ENCODE assay signal across 17 cellular contexts in the genomic region with DNA sequence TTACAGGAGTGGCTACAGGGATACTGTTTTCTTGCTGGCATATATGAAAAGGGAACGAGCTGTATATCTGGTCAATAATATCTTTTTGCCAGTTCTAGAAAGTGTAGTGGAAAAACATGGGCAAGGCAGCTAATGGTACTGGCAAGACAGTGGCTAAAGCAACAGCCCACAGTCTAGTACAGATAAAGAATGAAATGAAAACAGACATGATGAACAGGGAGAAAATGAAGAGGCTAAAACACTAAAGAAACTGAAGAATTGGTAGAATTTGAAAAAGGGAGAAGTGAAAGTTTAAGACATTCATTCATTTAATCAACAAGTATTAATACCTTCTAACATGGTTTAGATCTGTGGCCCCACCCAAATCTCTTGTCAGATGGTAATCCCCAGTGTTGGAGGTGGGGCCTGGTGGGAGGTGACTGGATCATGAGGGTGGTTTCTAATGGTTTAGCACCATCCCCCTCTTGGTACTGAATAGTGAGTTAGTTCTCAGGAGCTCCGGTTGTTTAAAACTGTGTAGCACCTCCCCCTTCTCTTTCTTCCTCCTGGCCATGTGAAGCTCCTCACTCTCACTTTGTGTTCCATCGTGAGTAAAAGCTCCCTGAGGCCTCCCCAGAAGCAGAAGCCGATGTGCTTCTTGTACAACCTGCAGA.
"Had no signal": no experiment of that assay in that cellular context is flagged by ENCODE, and none has a peak within 500 bp of the region (broad histone marks: within the 10 kb centered on the region; RNA-seq: fewer than 3 reads in every experiment).

No MANE protein-coding gene starts in this region.

- H3K27ac ChIP-seq: cardiac muscle cell, dorsolateral prefrontal cortex, skin epidermis, suprapubic skin had no signal

- H3K36me3 ChIP-seq: cardiac muscle cell, suprapubic skin had no signal

- H3K9me3 ChIP-seq: suprapubic skin had no signal

- H3K4me3 ChIP-seq: cardiac muscle cell, dorsolateral prefrontal cortex, skin epidermis, suprapubic skin had no signal

- H3K36me3 Mint-ChIP-seq: activated CD4-positive, alpha-beta memory T cell treated with anti-CD3 and anti-CD28 coated beads for 36 hours; activated naive CD4-positive, alpha-beta T cell treated with anti-CD3 and anti-CD28 coated beads, Interleukin-2, amount 50 U/mL, for 72 hours; mesothelial cell of epicardium; type B pancreatic cell had no signal

- ATAC-seq: esophagus mucosa, right cardiac atrium had no signal

- DNase-seq: activated CD4-positive, alpha-beta memory T cell treated with anti-CD3 and anti-CD28 coated beads for 36 hours; activated gamma-delta T cell; activated T-cell treated with anti-CD3 and anti-CD28 coated beads, Interleukin-2, amount 50 U/mL, for 48 hours; dorsolateral prefrontal cortex; endodermal cell; hypothalamus; right cardiac atrium; stimulated activated CD4-positive, alpha-beta T cell treated with anti-CD3 and anti-CD28 coated beads, Interleukin-4, amount 100 ng/mL, for 24 hours; stimulated activated naive CD4-positive, alpha-beta T cell treated with Interleukin-2 at 50 U/mL for 16 hours had no signal

- H3K27ac Mint-ChIP-seq: activated CD4-positive, alpha-beta memory T cell treated with anti-CD3 and anti-CD28 coated beads for 36 hours; activated naive CD4-positive, alpha-beta T cell treated with anti-CD3 and anti-CD28 coated beads, Interleukin-2, amount 50 U/mL, for 72 hours; endodermal cell; mesothelial cell of epicardium; progenitor cell of endocrine pancreas; type B pancreatic cell had no signal

- H3K27me3 ChIP-seq: cardiac muscle cell, dorsolateral prefrontal cortex, suprapubic skin had no signal

- H3K9me3 Mint-ChIP-seq: activated CD4-positive, alpha-beta memory T cell treated with anti-CD3 and anti-CD28 coated beads for 36 hours; activated naive CD4-positive, alpha-beta T cell treated with anti-CD3 and anti-CD28 coated beads, Interleukin-2, amount 50 U/mL, for 72 hours; endodermal cell had no signal

- H3K4me1 ChIP-seq: suprapubic skin had no signal

- H3K4me1 Mint-ChIP-seq: mesothelial cell of epicardium had no signal

- H3K4me3 Mint-ChIP-seq: activated CD4-positive, alpha-beta memory T cell treated with anti-CD3 and anti-CD28 coated beads for 36 hours; endodermal cell; mesothelial cell of epicardium; type B pancreatic cell had no signal
